Comparison of ENCODE assay signal across 2 cellular contexts in the genomic region with DNA sequence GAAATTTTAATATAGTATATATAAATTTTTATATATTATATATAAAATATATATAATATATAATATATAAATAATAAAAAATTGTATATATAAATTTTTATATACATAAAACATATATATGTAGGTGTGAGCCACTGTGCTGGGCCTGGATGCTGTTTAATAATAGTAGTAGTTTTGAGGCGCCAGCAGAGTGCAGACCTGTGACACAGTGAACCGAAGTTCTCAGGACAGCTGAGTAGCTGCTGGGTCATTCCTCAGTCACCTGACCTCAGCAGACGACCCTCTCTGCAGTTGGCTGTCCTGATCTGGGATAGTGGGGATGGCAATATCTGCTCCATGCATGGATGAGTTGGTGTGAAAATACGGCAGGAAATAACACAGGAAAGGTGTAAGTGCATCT.
A peak's percentile ranks its signal among the peaks of the same experiment; 100 is the strongest.
TF ChIP-seq lines count a peak whose summit lies in the region.

No MANE protein-coding gene starts in this region.

TF ChIP-seq in GM23338, 12 proteins besides CTCF, POLR2A, EP300 and RAD21:
- TF ChIP-seq, protein P1, sequence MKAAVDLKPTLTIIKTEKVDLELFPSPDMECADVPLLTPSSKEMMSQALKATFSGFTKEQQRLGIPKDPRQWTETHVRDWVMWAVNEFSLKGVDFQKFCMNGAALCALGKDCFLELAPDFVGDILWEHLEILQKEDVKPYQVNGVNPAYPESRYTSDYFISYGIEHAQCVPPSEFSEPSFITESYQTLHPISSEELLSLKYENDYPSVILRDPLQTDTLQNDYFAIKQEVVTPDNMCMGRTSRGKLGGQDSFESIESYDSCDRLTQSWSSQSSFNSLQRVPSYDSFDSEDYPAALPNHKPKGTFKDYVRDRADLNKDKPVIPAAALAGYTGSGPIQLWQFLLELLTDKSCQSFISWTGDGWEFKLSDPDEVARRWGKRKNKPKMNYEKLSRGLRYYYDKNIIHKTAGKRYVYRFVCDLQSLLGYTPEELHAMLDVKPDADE (IDR thresholded peaks at IDR 0.05), result no peak
- no peak for TF ChIP-seq STAT1 (IDR thresholded peaks at IDR 0.05; ENCODE audit: unreplicated experiment)
- TF ChIP-seq ZNF331 (CRISPR knock-in tag; IDR thresholded peaks at IDR 0.05; ENCODE audit: low read depth), result no peak
TF ChIP-seq in GM23338: peak in this region for 0.

TF ChIP-seq in H1, 55 proteins besides CTCF, POLR2A, EP300 and RAD21:
- TF ChIP-seq, protein P2, sequence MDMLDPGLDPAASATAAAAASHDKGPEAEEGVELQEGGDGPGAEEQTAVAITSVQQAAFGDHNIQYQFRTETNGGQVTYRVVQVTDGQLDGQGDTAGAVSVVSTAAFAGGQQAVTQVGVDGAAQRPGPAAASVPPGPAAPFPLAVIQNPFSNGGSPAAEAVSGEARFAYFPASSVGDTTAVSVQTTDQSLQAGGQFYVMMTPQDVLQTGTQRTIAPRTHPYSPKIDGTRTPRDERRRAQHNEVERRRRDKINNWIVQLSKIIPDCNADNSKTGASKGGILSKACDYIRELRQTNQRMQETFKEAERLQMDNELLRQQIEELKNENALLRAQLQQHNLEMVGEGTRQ (IDR thresholded peaks at IDR 0.05; ENCODE audit: low read length), result 0 out of 2 replicates have a peak, but pooled peaks have one; percentile 35
- TF ChIP-seq RBBP5 (IDR thresholded peaks at IDR 0.05; ENCODE audit: borderline replicate concordance, low read depth, low read length), result no peak
- no peak for TF ChIP-seq TCF12 (IDR thresholded peaks at IDR 0.05; ENCODE audit: low read depth, low read length)
- TF ChIP-seq GTF2F1 (IDR thresholded peaks at IDR 0.05; ENCODE audit: borderline replicate concordance, low read depth, low read length), result no peak
